In the genomic region with DNA sequence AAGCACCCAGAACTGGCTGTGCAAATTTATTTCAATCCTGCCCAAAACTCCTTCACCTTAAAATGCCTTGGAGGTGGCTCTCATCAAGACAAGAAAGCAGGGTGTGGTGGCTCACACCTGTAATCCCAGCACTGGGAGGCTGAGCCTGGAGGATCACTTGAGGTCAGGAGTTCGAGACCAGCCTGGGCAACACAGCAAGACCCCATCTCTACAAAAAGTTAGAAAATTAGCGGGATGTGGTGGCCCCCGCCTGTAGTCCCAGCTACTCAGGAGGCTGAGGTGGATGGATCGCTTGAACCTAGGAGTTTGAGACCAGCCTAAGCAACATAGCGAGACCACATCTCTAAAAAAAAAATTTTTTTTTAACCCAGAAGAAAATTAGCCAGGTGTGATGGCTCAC, we compare ENCODE assay signal across 9 cellular contexts. TPM values are rescaled to one million over a fixed set of nuclear protein-coding genes. Genes with fewer than 3 reads are reported as not detected.
DNase-seq lines count a peak whose midpoint lies in the region; ATAC-seq, FAIRE-seq and TF ChIP-seq lines count a peak whose summit lies in the region.
"Had no signal": no experiment of that assay in that cellular context is flagged by ENCODE, and none has a peak within 500 bp of the region (broad histone marks: within the 10 kb centered on the region; RNA-seq: fewer than 3 reads in every experiment).

No MANE protein-coding gene starts in this region.

- H3K36me3 ChIP-seq in A673 (ENCODE audit: insufficient read depth, low read length, poor library complexity, severe bottlenecking) (no peaks in the 10 kb centered on the region), HAP-1 (replicated peaks) (no peaks in the 10 kb centered on the region), astrocyte (ENCODE audit: insufficient read depth, low read length) (no peaks in the 10 kb centered on the region), lower lobe of right lung (no peaks in the 10 kb centered on the region)

- peak overlapping the region; percentile 76 for H3K4me3 Mint-ChIP-seq in astrocyte (ENCODE audit: unreplicated experiment)

- H3K27me3 ChIP-seq in A673 (replicated peaks; ENCODE audit: insufficient read depth, low read depth, low read length, poor library complexity), result peaks cover 13% of the 10 kb centered on the region
- peaks cover 3% of the 10 kb centered on the region for H3K27me3 ChIP-seq in HAP-1 (ENCODE audit: low read depth)
- peaks cover 13% of the 10 kb centered on the region for H3K27me3 ChIP-seq in astrocyte (ENCODE audit: insufficient read depth, low read length)
- peaks cover 17% of the 10 kb centered on the region for H3K27me3 ChIP-seq in lower lobe of right lung (ENCODE audit: low read depth)

- H3K27ac ChIP-seq in A673 (ENCODE audit: low read depth, low read length, poor library complexity, severe bottlenecking), result no peak overlapping the region
- H3K27ac ChIP-seq in astrocyte (ENCODE audit: low read depth, low read length), result no peak overlapping the region
- H3K27ac ChIP-seq in lower lobe of right lung, result no peak overlapping the region

- no peak overlapping the region for H2AFZ ChIP-seq in astrocyte (ENCODE audit: low read depth, low read length)

- ATAC-seq in lower lobe of right lung, result no peak
- ATAC-seq in GM21381 (IDR thresholded peaks at IDR 0.05; ENCODE audit: unreplicated experiment), result no peak
- no peak for ATAC-seq in HG03097 (IDR thresholded peaks at IDR 0.05; ENCODE audit: low FRiP score, unreplicated experiment)
- no peak for ATAC-seq in sciatic nerve

- H3K4me3 ChIP-seq in A673 (ENCODE audit: low read depth, low read length, poor library complexity, severe bottlenecking), result peak overlapping the region; percentile 35
- peak overlapping the region; percentile 14 for H3K4me3 ChIP-seq in HAP-1
- H3K4me3 ChIP-seq in astrocyte (ENCODE audit: insufficient read depth, low read depth, low read length), result no peak overlapping the region
- H3K4me3 ChIP-seq in lower lobe of right lung, result peak overlapping the region; percentile 62

- no peaks in the 10 kb centered on the region for H3K9me3 ChIP-seq in A673 (ENCODE audit: low read depth, low read length, poor library complexity, severe bottlenecking)
- no peaks in the 10 kb centered on the region for H3K9me3 ChIP-seq in HAP-1
- H3K9me3 ChIP-seq in astrocyte (ENCODE audit: insufficient read depth, low read depth, low read length), result no peaks in the 10 kb centered on the region
- H3K9me3 ChIP-seq in lower lobe of right lung, result no peaks in the 10 kb centered on the region

- in situ Hi-C loops in HAP-1 (cut with MboI; ENCODE audit: low sequenced_read_pairs), result no loop called here

- no peak overlapping the region for H3K27ac Mint-ChIP-seq in astrocyte (ENCODE audit: unreplicated experiment)

- no peaks in the 10 kb centered on the region for H4K20me1 ChIP-seq in astrocyte (ENCODE audit: insufficient read depth, low read length)

- H3K36me3 Mint-ChIP-seq in astrocyte (ENCODE audit: low read depth, unreplicated experiment), result no peaks in the 10 kb centered on the region

- CTCF ChIA-PET in A673 (lab: Charles Lee), result no interaction called here

- H3K4me1 ChIP-seq in A673 (ENCODE audit: insufficient read depth, low read length, poor library complexity, severe bottlenecking), result peaks cover 3% of the 10 kb centered on the region
- H3K4me1 ChIP-seq in HAP-1, result peaks cover 8% of the 10 kb centered on the region; the same call in 1 of the 2 replicates
- peaks cover 5% of the 10 kb centered on the region for H3K4me1 ChIP-seq in astrocyte (ENCODE audit: insufficient read depth, low read length)
- peaks cover 9% of the 10 kb centered on the region for H3K4me1 ChIP-seq in lower lobe of right lung

- intact Hi-C loops in A673 (cut with micrococcal nuclease; ENCODE audit: unreplicated experiment), result loop anchor here (5.0 to 10.0 kb wide), 2 partner anchors 80 to 717 kb away; a partner anchor contains a TSS
- intact Hi-C loops in lower lobe of right lung (cut with DNase I), result no loop called here
- intact Hi-C loops in sciatic nerve (cut with DNase I), result no loop called here

- no TSS peak for BruUV-seq in A673 (replicated peaks; lab: Mats Ljungman, UMichigan)

- no peaks in the 10 kb centered on the region for H3K9me3 Mint-ChIP-seq in astrocyte (ENCODE audit: unreplicated experiment)

- no peak for FAIRE-seq in astrocyte (lab: Jason Lieb, UNC)

- POLR2A ChIA-PET in A673 (lab: Charles Lee; ENCODE audit: low non-redundant PET), result no interaction called here

- no peaks in the 10 kb centered on the region for H3K79me2 ChIP-seq in astrocyte (ENCODE audit: insufficient read depth, low read length)

- peak overlapping the region; percentile 80 for H3K4me2 ChIP-seq in astrocyte (ENCODE audit: low read length)

- TF ChIP-seq CTCF in A673 (conservative IDR thresholded peaks at IDR 0.05; ENCODE audit: low read depth, low read length), result no peak
- no peak for TF ChIP-seq CTCF in astrocyte (IDR thresholded peaks at IDR 0.05; ENCODE audit: insufficient read depth, low read depth, low read length)
- TF ChIP-seq CTCF in lower lobe of right lung (IDR thresholded peaks at IDR 0.05), result no peak

- no peaks in the 10 kb centered on the region for H3K4me1 Mint-ChIP-seq in astrocyte (ENCODE audit: low read depth, unreplicated experiment)

- peaks cover 20% of the 10 kb centered on the region for H3K27me3 Mint-ChIP-seq in astrocyte (ENCODE audit: low read depth, unreplicated experiment)

- H3K9ac ChIP-seq in astrocyte (ENCODE audit: low read length), result no peak overlapping the region

- DNase-seq in A673 (ENCODE audit: low spot score), result no peak
- DNase-seq in HAP-1 (ENCODE audit: low spot score in 2 of 2), result no peak
- DNase-seq in astrocyte (ENCODE audit: low read depth), result no peak
- no peak for DNase-seq in lower lobe of right lung
- no peak for DNase-seq in sciatic nerve (ENCODE audit: low spot score)
- DNase-seq in NCI-H2227 (lab: John Stamatoyannopoulos, UW; ENCODE audit: unreplicated experiment), result no peak
- DNase-seq: DND-41 had no signal

RNA-seq across cellular contexts. Expression of a gene that starts 0.7 kb away (rescaled TPM):
- total RNA-seq in A673 (2021) (16.3 and 17.2 TPM in 2 replicates), astrocyte (0.67 and 1.5 TPM in 2 replicates), lower lobe of right lung (3.1 TPM), sciatic nerve (2.3 TPM)
